ENCODE assay signal across 1 cellular context in the genomic region with DNA sequence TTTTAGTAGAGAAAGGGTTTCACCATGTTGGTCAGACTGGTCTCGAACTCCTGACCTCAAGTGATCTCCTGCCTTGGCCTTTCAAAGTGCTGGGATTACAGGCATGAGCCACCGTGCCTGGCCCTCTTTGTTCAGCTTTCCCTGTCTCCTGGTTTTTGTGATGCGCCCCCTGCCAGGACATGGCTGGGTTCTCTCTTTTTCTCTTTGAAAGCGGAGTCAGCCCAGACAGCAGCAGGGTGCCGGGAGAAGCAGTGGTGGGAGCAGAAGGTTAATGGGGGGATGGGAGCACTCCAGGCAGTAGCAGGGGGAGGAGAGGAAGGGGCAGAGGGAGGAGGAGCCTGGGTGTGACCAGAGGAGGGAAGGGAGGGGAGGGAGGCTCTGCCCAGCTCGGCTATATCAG.
TF ChIP-seq lines count a peak whose summit lies in the region.

No MANE protein-coding gene starts in this region.

TF ChIP-seq in HepG2, 621 proteins besides CTCF, POLR2A, EP300 and RAD21:
- TF ChIP-seq NR1H2 (CRISPR knock-in tag; IDR thresholded peaks at IDR 0.05; ENCODE audit: borderline replicate concordance, low read depth) = no peak
- TF ChIP-seq SP140L (CRISPR knock-in tag; IDR thresholded peaks at IDR 0.05; ENCODE audit: borderline replicate concordance) = no peak
- TF ChIP-seq CBX1 (IDR thresholded peaks at IDR 0.05; ENCODE audit: low read depth) = no peak
- no peak for TF ChIP-seq ZNF720 (CRISPR knock-in tag; IDR thresholded peaks at IDR 0.05)
- TF ChIP-seq ZFP36 (IDR thresholded peaks at IDR 0.05; ENCODE audit: borderline replicate concordance, low read depth, low read length, partially characterized antibody) = no peak
- no peak for TF ChIP-seq ZNF615 (CRISPR knock-in tag; IDR thresholded peaks at IDR 0.05; ENCODE audit: borderline replicate concordance)
- TF ChIP-seq ZNF136 (CRISPR knock-in tag; IDR thresholded peaks at IDR 0.05; ENCODE audit: low read depth) = no peak
- TF ChIP-seq, protein P1, sequence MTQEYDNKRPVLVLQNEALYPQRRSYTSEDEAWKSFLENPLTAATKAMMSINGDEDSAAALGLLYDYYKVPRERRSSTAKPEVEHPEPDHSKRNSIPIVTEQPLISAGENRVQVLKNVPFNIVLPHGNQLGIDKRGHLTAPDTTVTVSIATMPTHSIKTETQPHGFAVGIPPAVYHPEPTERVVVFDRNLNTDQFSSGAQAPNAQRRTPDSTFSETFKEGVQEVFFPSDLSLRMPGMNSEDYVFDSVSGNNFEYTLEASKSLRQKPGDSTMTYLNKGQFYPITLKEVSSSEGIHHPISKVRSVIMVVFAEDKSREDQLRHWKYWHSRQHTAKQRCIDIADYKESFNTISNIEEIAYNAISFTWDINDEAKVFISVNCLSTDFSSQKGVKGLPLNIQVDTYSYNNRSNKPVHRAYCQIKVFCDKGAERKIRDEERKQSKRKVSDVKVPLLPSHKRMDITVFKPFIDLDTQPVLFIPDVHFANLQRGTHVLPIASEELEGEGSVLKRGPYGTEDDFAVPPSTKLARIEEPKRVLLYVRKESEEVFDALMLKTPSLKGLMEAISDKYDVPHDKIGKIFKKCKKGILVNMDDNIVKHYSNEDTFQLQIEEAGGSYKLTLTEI (CRISPR knock-in tag; conservative IDR thresholded peaks at IDR 0.05) = no peak
- no peak for TF ChIP-seq SP1 (IDR thresholded peaks at IDR 0.05)
- no peak for TF ChIP-seq SP1 (CRISPR knock-in tag; IDR thresholded peaks at IDR 0.05)
- no peak for TF ChIP-seq ZEB1 (IDR thresholded peaks at IDR 0.05; ENCODE audit: insufficient replicate concordance, low read depth)
- TF ChIP-seq, protein P2, sequence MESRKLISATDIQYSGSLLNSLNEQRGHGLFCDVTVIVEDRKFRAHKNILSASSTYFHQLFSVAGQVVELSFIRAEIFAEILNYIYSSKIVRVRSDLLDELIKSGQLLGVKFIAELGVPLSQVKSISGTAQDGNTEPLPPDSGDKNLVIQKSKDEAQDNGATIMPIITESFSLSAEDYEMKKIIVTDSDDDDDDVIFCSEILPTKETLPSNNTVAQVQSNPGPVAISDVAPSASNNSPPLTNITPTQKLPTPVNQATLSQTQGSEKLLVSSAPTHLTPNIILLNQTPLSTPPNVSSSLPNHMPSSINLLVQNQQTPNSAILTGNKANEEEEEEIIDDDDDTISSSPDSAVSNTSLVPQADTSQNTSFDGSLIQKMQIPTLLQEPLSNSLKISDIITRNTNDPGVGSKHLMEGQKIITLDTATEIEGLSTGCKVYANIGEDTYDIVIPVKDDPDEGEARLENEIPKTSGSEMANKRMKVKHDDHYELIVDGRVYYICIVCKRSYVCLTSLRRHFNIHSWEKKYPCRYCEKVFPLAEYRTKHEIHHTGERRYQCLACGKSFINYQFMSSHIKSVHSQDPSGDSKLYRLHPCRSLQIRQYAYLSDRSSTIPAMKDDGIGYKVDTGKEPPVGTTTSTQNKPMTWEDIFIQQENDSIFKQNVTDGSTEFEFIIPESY (CRISPR knock-in tag; IDR thresholded peaks at IDR 0.05) = no peak
- TF ChIP-seq ZNF552 (CRISPR knock-in tag; IDR thresholded peaks at IDR 0.05; ENCODE audit: borderline replicate concordance) = no peak
- no peak for TF ChIP-seq NCOA5 (CRISPR knock-in tag; IDR thresholded peaks at IDR 0.05)
- TF ChIP-seq ZNF484 (CRISPR knock-in tag; IDR thresholded peaks at IDR 0.05; ENCODE audit: borderline replicate concordance, low read depth) = no peak
